8 cellular contexts compared by ENCODE assay signal in the genomic region with DNA sequence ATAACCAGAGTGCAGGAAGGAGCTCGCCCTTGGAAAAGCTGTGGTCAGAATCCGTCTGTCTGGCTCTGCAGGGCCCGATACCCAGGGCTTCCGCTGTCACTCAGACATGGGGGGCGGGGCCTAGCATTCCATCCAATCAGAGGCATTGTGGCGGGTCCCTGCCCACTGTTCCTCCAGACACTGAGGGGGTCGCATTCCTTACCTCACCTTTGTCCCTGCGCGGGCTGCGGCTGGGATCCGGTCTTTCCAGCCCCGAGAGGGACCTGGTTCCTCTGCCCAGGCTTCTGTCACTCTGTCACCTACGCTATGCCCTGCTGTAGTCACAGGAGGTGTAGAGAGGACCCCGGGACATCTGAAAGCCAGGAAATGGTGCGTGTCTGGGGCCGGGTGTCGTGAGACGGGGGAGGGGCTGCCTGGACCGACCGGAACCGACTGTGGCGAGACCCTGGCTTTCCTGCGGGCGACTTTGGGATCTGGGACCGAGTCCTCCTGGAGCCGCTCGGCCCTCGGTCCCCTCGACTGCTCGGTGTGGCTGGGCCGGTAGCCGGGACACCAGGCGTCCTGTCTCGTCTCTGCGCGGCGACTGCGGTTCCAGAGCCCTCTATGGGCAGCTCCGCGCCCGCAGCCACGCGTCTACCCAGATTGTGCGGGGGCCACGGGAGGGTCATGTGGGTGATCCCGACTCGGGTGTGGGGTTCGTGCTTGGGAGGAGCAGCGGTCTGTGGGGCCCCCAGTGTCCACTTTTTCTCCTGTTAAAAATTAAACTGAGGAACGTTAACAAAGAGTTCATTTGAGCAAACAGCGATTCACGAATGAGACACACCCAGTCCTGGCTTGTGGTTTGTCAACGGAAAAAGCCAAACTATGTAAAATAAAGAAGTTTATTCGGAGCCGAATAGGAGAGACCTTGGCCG. TPM values are rescaled to one million over a fixed set of nuclear protein-coding genes. Genes with fewer than 3 reads are reported as not detected.
A peak's percentile ranks its signal among the peaks of the same experiment; 100 is the strongest.
DNase-seq lines count a peak whose midpoint lies in the region; ATAC-seq and TF ChIP-seq lines count a peak whose summit lies in the region.

Gene ZNF69 (plus strand): TSS at position 165 of the 914 bp plus-strand sequence. CDS start 142 bp downstream, at position 307.

- H3K79me2 ChIP-seq in H9 (ENCODE audit: insufficient read depth, low read length), result 0 out of 2 replicates have a peak, but pooled peaks cover 2% of the 10 kb centered on the region

- H3K9me3 Mint-ChIP-seq in H9 (peaks cover 22 to 41% of the 10 kb centered on the region in 2 experiments), mesothelial cell of epicardium (no peaks in the 10 kb centered on the region)

- H3K27me3 ChIP-seq in BJ (ENCODE audit: control insufficient read depth, insufficient read depth, low read length) (no peaks in the 10 kb centered on the region; the same call in 1 of the 2 replicates), H9 (ENCODE audit: insufficient read depth, low read length) (no peaks in the 10 kb centered on the region)

- H3K23me2 ChIP-seq in H9 (ENCODE audit: insufficient read length, low read depth, low read length, poor library complexity, severe bottlenecking), result peaks cover 8% of the 10 kb centered on the region

- H3K4me1 ChIP-seq in H9 (ENCODE audit: insufficient read depth, low read length), result peaks cover 6% of the 10 kb centered on the region; the same call in 1 of the 2 replicates

- H3K27me3 Mint-ChIP-seq in H9 (ENCODE audit: low read depth) (peaks cover 2% of the 10 kb centered on the region; the same call in 1 of the 2 replicates), mesothelial cell of epicardium (ENCODE audit: low read depth) (no peaks in the 10 kb centered on the region)

- H3K9ac ChIP-seq in H9 (ENCODE audit: extremely low read depth, insufficient read length, low read length), result peak within 1 kb of the TSS; percentile 27

- DNase-seq in BJ (ENCODE audit: low read depth), result peak; percentile 26
- peak; percentile 97 for DNase-seq in H9
- peak; percentile 72 for DNase-seq in NOMO-1 treated with DMSO at 0.1 percent for 48 hours (lab: John Stamatoyannopoulos, UW; ENCODE audit: unreplicated experiment)
- peak; percentile 71 for DNase-seq in activated CD8-positive, alpha-beta memory T cell treated with anti-CD3 and anti-CD28 coated beads, Interleukin-2, amount 50 U/mL, for 4 hours
- peak; percentile 30 for DNase-seq in epithelial cell of esophagus (ENCODE audit: low read depth)
- peak; percentile 76 to 86 for DNase-seq in mesothelial cell of epicardium (ENCODE audit: low spot score in 2 of 2, unreplicated experiment in 2 of 2)
- DNase-seq in stimulated activated CD8-positive, alpha-beta memory T cell treated with anti-CD3 and anti-CD28 coated beads, Interleukin-12 subunit alpha, Interleukin-12 subunit beta, amount 100 ng/mL, for 4 hours (ENCODE audit: low read depth), result peak; percentile 47

- POLR2A ChIA-PET in BJ (lab: Charles Lee), result no interaction called here

- no CpG with 5 or more reads among the region's 56 CpGs for whole genome bisulfite sequencing in H9 (ENCODE audit: extremely low coverage, insufficient read length, low lambda C conversion rate)

- H3K36me3 Mint-ChIP-seq in H9 (ENCODE audit: insufficient read depth in 1 of 3, low read depth in 3 of 3) (peaks cover 19 to 47% (median 27%) of the 10 kb centered on the region in 3 experiments), mesothelial cell of epicardium (peaks cover 31% of the 10 kb centered on the region)

- no peak within 1 kb of the TSS for H3K56ac ChIP-seq in H9 (ENCODE audit: insufficient read length, low read depth, low read length)

- no peak within 1 kb of the TSS for H2BK15ac ChIP-seq in H9 (ENCODE audit: low read depth, low read length)

- H2AK5ac ChIP-seq in H9 (ENCODE audit: insufficient read length, low read length), result no peak within 1 kb of the TSS

- TF ChIP-seq CTCF in BJ (IDR thresholded peaks at IDR 0.05; ENCODE audit: insufficient read depth, low read depth, low read length) (peak; percentile 52), H9 (conservative IDR thresholded peaks at IDR 0.05) (peak; percentile 30; the same call in 1 of the 3 replicates), epithelial cell of esophagus (IDR thresholded peaks at IDR 0.05; ENCODE audit: insufficient read depth, low read depth, low read length, missing control alignments) (no peak), mesothelial cell of epicardium (IDR thresholded peaks at IDR 0.05; ENCODE audit: unreplicated experiment) (no peak)

- H3K14ac ChIP-seq in H9 (ENCODE audit: insufficient read depth, low read length), result peak within 1 kb of the TSS; percentile 88

- H3K18ac ChIP-seq in H9 (ENCODE audit: insufficient read length, low read depth, low read length), result peak within 1 kb of the TSS; percentile 85

- H4K20me1 ChIP-seq in H9 (ENCODE audit: control insufficient read depth, insufficient read depth, insufficient read length), result no peaks in the 10 kb centered on the region

- H3K79me1 ChIP-seq in H9 (ENCODE audit: insufficient read depth, low read depth, low read length, poor library complexity, severe bottlenecking), result no peaks in the 10 kb centered on the region

- peak within 1 kb of the TSS; percentile 61 for H3K4me2 ChIP-seq in H9 (ENCODE audit: insufficient read depth, insufficient read length, low read length)

- no peak within 1 kb of the TSS for H2BK20ac ChIP-seq in H9 (ENCODE audit: low read depth, low read length, poor library complexity, severe bottlenecking)

- CTCF ChIA-PET in BJ (lab: Yijun Ruan, JAX), result interaction anchor here (0.6 to 10.1 kb wide), 4 partner anchors 9 to 261 kb away, joined by 3 to 70 read pairs (median 4); no protein-coding TSS in a partner anchor

- H3K9me3 ChIP-seq in H9 (ENCODE audit: control insufficient read depth, low read depth, low read length), result no peaks in the 10 kb centered on the region

- H4K91ac ChIP-seq in H9 (ENCODE audit: insufficient read length, low read depth, low read length), result no peak within 1 kb of the TSS

- no peak for ATAC-seq in GM21528 (IDR thresholded peaks at IDR 0.05; ENCODE audit: low FRiP score, unreplicated experiment)

- peak within 1 kb of the TSS; percentile 79 for H2BK12ac ChIP-seq in H9 (ENCODE audit: insufficient read length, low read depth, low read length)

- H3T11ph ChIP-seq in H9 (ENCODE audit: low read length), result no peak within 1 kb of the TSS

- H3K4me3 ChIP-seq in BJ (ENCODE audit: low read depth, low read length), result peak within 1 kb of the TSS; percentile 79
- peak within 1 kb of the TSS; percentile 44 for H3K4me3 ChIP-seq in epithelial cell of esophagus (ENCODE audit: low read length)

- no peak within 1 kb of the TSS for H4K8ac ChIP-seq in H9 (replicated peaks; ENCODE audit: insufficient read length, low read depth, low read length)

- no peak within 1 kb of the TSS for H4K5ac ChIP-seq in H9 (ENCODE audit: insufficient read length, low read depth, low read length)

- no peak within 1 kb of the TSS for H3K23ac ChIP-seq in H9 (ENCODE audit: insufficient read length, low read depth, low read length)

- H3K27ac ChIP-seq in H9 (ENCODE audit: insufficient read length, low read depth, low read length), result peak within 1 kb of the TSS; percentile 53

- H3K36me3 ChIP-seq in BJ (ENCODE audit: control insufficient read depth, insufficient read depth, low read length), result no peaks in the 10 kb centered on the region

- H2AFZ ChIP-seq in H9 (ENCODE audit: low read length), result peak within 1 kb of the TSS; percentile 75

- H2BK5ac ChIP-seq in H9 (ENCODE audit: insufficient read length, low read length), result peak within 1 kb of the TSS; percentile 65

- peak within 1 kb of the TSS; percentile 1; the same call in 1 of the 2 replicates for H3K4ac ChIP-seq in H9 (ENCODE audit: low read depth, low read length)

- peak within 1 kb of the TSS; percentile 86 to 95 for H3K4me3 Mint-ChIP-seq in H9
- peak within 1 kb of the TSS; percentile 95 for H3K4me3 Mint-ChIP-seq in mesothelial cell of epicardium

- H3K27ac Mint-ChIP-seq in H9 (peak within 1 kb of the TSS; percentile 95 to 98 (median 97)), mesothelial cell of epicardium (peak within 1 kb of the TSS; percentile 99)

- H2BK120ac ChIP-seq in H9 (ENCODE audit: low read depth, low read length, poor library complexity, severe bottlenecking), result no peak within 1 kb of the TSS

- H3K4me1 Mint-ChIP-seq in H9, result peaks cover 36% of the 10 kb centered on the region in 2 experiments
- peaks cover 29% of the 10 kb centered on the region for H3K4me1 Mint-ChIP-seq in mesothelial cell of epicardium

RNA-seq across cellular contexts. Expression of gene ZNF69, which starts in this region (rescaled TPM):
- polyA plus RNA-seq in BJ (2011; rRNA removed), result 3.4 and 3.9 TPM in 2 replicates
- polyA minus RNA-seq in BJ (2011; rRNA and poly(A)+ RNA removed), result 5.6 and 6.8 TPM in 2 replicates
- 25.4 and 27.3 TPM in 2 replicates for total RNA-seq in H9 (2021)
- 25.1 to 27.8 TPM (median 27.8 TPM) in 3 replicates for total RNA-seq in mesothelial cell of epicardium

Comparison
In these comparisons a context has a peak if more than half of its experiments do, and no peak if none do; other contexts are left out.
1. DNase-seq: peak in every context shown above with its lines; median percentile 97 in H9; 81 in mesothelial cell of epicardium; 72 in NOMO-1 treated with DMSO at 0.1 percent for 48 hours; 71 in activated CD8-positive, alpha-beta memory T cell treated with anti-CD3 and anti-CD28 coated beads, Interleukin-2, amount 50 U/mL, for 4 hours; 47 in stimulated activated CD8-positive, alpha-beta memory T cell treated with anti-CD3 and anti-CD28 coated beads, Interleukin-12 subunit alpha, Interleukin-12 subunit beta, amount 100 ng/mL, for 4 hours; 30 in epithelial cell of esophagus; 26 in BJ.
2. CTCF ChIP-seq: peak in BJ (single experiment) and H9 (single experiment); none in epithelial cell of esophagus (single experiment) and mesothelial cell of epicardium (single experiment).